In the genomic region with DNA sequence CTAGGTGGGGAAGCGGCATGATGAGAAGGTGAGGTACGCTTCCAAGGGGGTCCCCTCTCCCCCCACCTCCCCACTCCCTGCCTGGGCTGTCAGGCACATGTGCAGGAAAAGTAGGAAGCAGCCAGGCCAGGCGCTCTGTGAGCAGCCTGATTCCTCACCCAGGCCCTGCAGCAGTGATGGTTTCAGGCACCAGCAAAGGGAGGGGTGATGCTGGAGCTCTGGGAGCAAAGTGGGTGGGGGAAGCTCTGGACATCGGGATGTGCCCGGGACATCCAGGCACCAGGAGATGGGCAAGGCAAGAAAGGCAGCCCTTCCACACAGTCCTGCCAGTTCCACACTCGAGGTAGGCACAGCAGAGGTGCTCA, we compare ENCODE assay signal across 23 cellular contexts.
A peak's percentile ranks its signal among the peaks of the same experiment; 100 is the strongest.
DNase-seq lines count a peak whose midpoint lies in the region; ATAC-seq, FAIRE-seq and TF ChIP-seq lines count a peak whose summit lies in the region.
"Had no signal": no experiment of that assay in that cellular context is flagged by ENCODE, and none has a peak within 500 bp of the region (broad histone marks: within the 10 kb centered on the region; RNA-seq: fewer than 3 reads in every experiment).

No MANE protein-coding gene starts in this region.

- CTCF ChIA-PET in A549 (lab: Yijun Ruan, JAX) = no interaction called here

- no peak for TF ChIP-seq RAD21 in A549 (conservative IDR thresholded peaks at IDR 0.05 in 1 of 2, IDR thresholded peaks at IDR 0.05 in 1 of 2)

- no peaks in the 10 kb centered on the region for H3K4me1 ChIP-seq in A549
- peaks cover 35 to 66% (median 59%) of the 10 kb centered on the region in 10 experiments for H3K4me1 ChIP-seq in BLaER1 treated with 17β-estradiol and CSF1 and Interleukin-3, amounts not matched to agents 10 nM and 100 nM
- peaks cover 3% of the 10 kb centered on the region for H3K4me1 ChIP-seq in right cardiac atrium (ENCODE audit: control insufficient read depth, insufficient read depth, low read length)
- peaks cover 5 to 24% of the 10 kb centered on the region in 2 donors for H3K4me1 ChIP-seq in neuronal stem cell (ENCODE audit: control insufficient read depth in 2 of 2, insufficient read depth in 1 of 2, low read depth in 1 of 2, low read length in 2 of 2)
- H3K4me1 ChIP-seq in uterus = peaks cover 0 to 7% of the 10 kb centered on the region in 2 donors
- H3K4me1 ChIP-seq: SJSA1 had no signal

- no peak overlapping the region for H3K4ac ChIP-seq in neuronal stem cell (ENCODE audit: low read length)

- H3K4me2 ChIP-seq in A549 (no peak overlapping the region), neuronal stem cell (ENCODE audit: insufficient read depth, low read length, poor library complexity, severe bottlenecking) (no peak overlapping the region)
- H3K4me2 ChIP-seq in BLaER1 treated with 17β-estradiol and CSF1 and Interleukin-3, amounts not matched to agents 10 nM and 100 nM = peak overlapping the region; percentile 29 to 73 (median 64); a peak in 21 of 22 replicates

- H4K91ac ChIP-seq in neuronal stem cell (ENCODE audit: low read depth, low read length, poor library complexity) = no peak overlapping the region

- H3K9me3 ChIP-seq in A549 = no peaks in the 10 kb centered on the region
- no peaks in the 10 kb centered on the region for H3K9me3 ChIP-seq in BLaER1 treated with 17β-estradiol and CSF1 and Interleukin-3, amounts not matched to agents 10 nM and 100 nM (replicated peaks in 1 of 11)
- H3K9me3 ChIP-seq in right cardiac atrium (ENCODE audit: control insufficient read depth, low read length) = no peaks in the 10 kb centered on the region
- no peaks in the 10 kb centered on the region for H3K9me3 ChIP-seq in neuronal stem cell (replicated peaks in 1 of 2; ENCODE audit: control insufficient read depth in 2 of 2, insufficient read depth in 1 of 2, low read depth in 1 of 2, low read length in 2 of 2)
- no peaks in the 10 kb centered on the region for H3K9me3 ChIP-seq in uterus
- H3K9me3 ChIP-seq: Caco-2, SJSA1 had no signal

- intact Hi-C loops in right cardiac atrium (cut with DNase I) = no loop called here
- intact Hi-C loops in uterus (cut with DNase I; ENCODE audit: low total_unique reads) = no loop called here

- peak; percentile 23 to 45; a peak in 3 of 6 replicates for ATAC-seq in A549
- no peak for ATAC-seq in right cardiac atrium

- no peak overlapping the region for H3K14ac ChIP-seq in neuronal stem cell (ENCODE audit: low read length)

- H3K9ac ChIP-seq in BLaER1 treated with 17β-estradiol and CSF1 and Interleukin-3, amounts not matched to agents 10 nM and 100 nM = no peak overlapping the region; a peak in 1 of 22 replicates
- peak overlapping the region; percentile 6 for H3K9ac ChIP-seq in neuronal stem cell (ENCODE audit: low read depth, low read length, poor library complexity)

- no peak for TF ChIP-seq EP300 in A549 (IDR thresholded peaks at IDR 0.05)

- FAIRE-seq in A549 (lab: Jason Lieb, UNC) = no peak
- FAIRE-seq: GM12891 had no signal

- no peak overlapping the region for H2AFZ ChIP-seq in neuronal stem cell (ENCODE audit: low read length)

- peaks cover 0 to 7% (median 0%) of the 10 kb centered on the region in 11 experiments; a peak in 1 of 22 replicates for H3K27me3 ChIP-seq in BLaER1 treated with 17β-estradiol and CSF1 and Interleukin-3, amounts not matched to agents 10 nM and 100 nM
- no peaks in the 10 kb centered on the region for H3K27me3 ChIP-seq in right cardiac atrium (ENCODE audit: control insufficient read depth, insufficient read depth)
- H3K27me3 ChIP-seq in neuronal stem cell (ENCODE audit: control insufficient read depth in 3 of 3, insufficient read depth in 3 of 3, low read depth in 1 of 3, low read length in 3 of 3) = peaks cover 0 to 29% (median 2%) of the 10 kb centered on the region in 3 experiments
- H3K27me3 ChIP-seq in uterus = no peaks in the 10 kb centered on the region

- peak overlapping the region; percentile 76 for H2AK5ac ChIP-seq in neuronal stem cell (ENCODE audit: low read depth, low read length)

- TF ChIP-seq CTCF in A549 (IDR thresholded peaks at IDR 0.05) = no peak
- no peak for TF ChIP-seq CTCF in uterus (IDR thresholded peaks at IDR 0.05)

- H3K36me3 ChIP-seq in BLaER1 treated with 17β-estradiol and CSF1 and Interleukin-3, amounts not matched to agents 10 nM and 100 nM = no peaks in the 10 kb centered on the region
- H3K36me3 ChIP-seq in neuronal stem cell (replicated peaks in 1 of 2; ENCODE audit: control insufficient read depth in 2 of 2, insufficient read depth in 2 of 2, low read length in 2 of 2) (no peaks in the 10 kb centered on the region), uterus (no peaks in the 10 kb centered on the region)
- H3K36me3 ChIP-seq: SJSA1 had no signal

- H3K79me1 ChIP-seq in neuronal stem cell (ENCODE audit: low read depth, low read length) = no peaks in the 10 kb centered on the region

- H3K23ac ChIP-seq in neuronal stem cell (ENCODE audit: low read depth, low read length, poor library complexity) = no peak overlapping the region

- peak overlapping the region; percentile 43 for H2BK12ac ChIP-seq in neuronal stem cell (ENCODE audit: low read length)

- H4K8ac ChIP-seq in neuronal stem cell (ENCODE audit: low read depth, low read length) = no peak overlapping the region

- H3K27ac ChIP-seq in A549 (peak overlapping the region in 1 of 2 experiments; percentile 48; a peak in 2 of 6 replicates), right cardiac atrium (ENCODE audit: low read length) (no peak overlapping the region), neuronal stem cell (replicated peaks; ENCODE audit: low read length) (no peak overlapping the region), uterus (no peak overlapping the region)
- no peak overlapping the region for H3K27ac ChIP-seq in BLaER1 treated with 17β-estradiol and CSF1 and Interleukin-3, amounts not matched to agents 10 nM and 100 nM
- H3K27ac ChIP-seq: SJSA1 had no signal

- no peak for DNase-seq in A549 (ENCODE audit: low read depth in 1 of 2, low spot score in 1 of 2)
- DNase-seq in right cardiac atrium = peak; percentile 5 to 35 (median 25)
- no peak for DNase-seq in neuronal stem cell (ENCODE audit: low spot score)
- DNase-seq in mucosa of gallbladder (ENCODE audit: low spot score) = no peak
- no peak for DNase-seq in iPS-NIHi7 (ENCODE audit: extremely low spot score)
- no peak for DNase-seq in uterus
- no peak for DNase-seq in HT-29 (ENCODE audit: low spot score)
- DNase-seq: DMS 273 treated with DMSO at 0.1 percent for 48 hours; DND-41; H9; HFFc6; Karpas-422; MV-4-11; NCI-H1105 treated with DMSO at 0.1 percent for 48 hours; NCI-H2029 treated with DMSO at 0.1 percent for 48 hours; NCI-H226; NCI-H510A treated with DMSO at 0.1 percent for 48 hours; NCI-H774; NK-92 treated with Interleukin-12 subunit alpha and Interleukin-12 subunit beta, amount 100 ng/mL, for 24 hours had no signal

- peak overlapping the region; percentile 55 for H3K18ac ChIP-seq in neuronal stem cell (ENCODE audit: low read length)

- 75% methylated on average over 5 of the region's 6 CpGs for WGBS in A549 (ENCODE audit: missing lambda C conversion rate)
- WGBS in right cardiac atrium = 71% methylated on average over 6 of the region's 6 CpGs
- no CpG with 5 or more reads among the region's 6 CpGs for WGBS in neuronal stem cell (ENCODE audit: extremely low coverage in 2 of 2, insufficient read length in 2 of 2, insufficient replicate concordance in 1 of 2), 2 donors

- H2BK15ac ChIP-seq in neuronal stem cell (ENCODE audit: low read length) = no peak overlapping the region

- H3K4me3 ChIP-seq in A549 (no peak overlapping the region), right cardiac atrium (ENCODE audit: low read length) (no peak overlapping the region), neuronal stem cell (ENCODE audit: low read length in 2 of 2) (no peak overlapping the region), uterus (no peak overlapping the region)
- H3K4me3 ChIP-seq in BLaER1 treated with 17β-estradiol and CSF1 and Interleukin-3, amounts not matched to agents 10 nM and 100 nM = no peak overlapping the region
- H3K4me3 ChIP-seq: SJSA1 had no signal

- H4K20me1 ChIP-seq in BLaER1 treated with 17β-estradiol and CSF1 and Interleukin-3, amounts not matched to agents 10 nM and 100 nM = peaks cover 0 to 21% (median 0%) of the 10 kb centered on the region in 11 experiments; a peak in 2 of 22 replicates

- H2BK120ac ChIP-seq in neuronal stem cell (ENCODE audit: low read depth, low read length) = no peak overlapping the region

- H2BK5ac ChIP-seq in neuronal stem cell (ENCODE audit: low read length) = no peak overlapping the region

- POLR2A ChIA-PET in A549 (lab: Yijun Ruan, JAX) = no interaction called here

- TF ChIP-seq POLR2A in A549 (IDR thresholded peaks at IDR 0.05; ENCODE audit: low read length) (no peak), uterus (IDR thresholded peaks at IDR 0.05) (no peak)

TF ChIP-seq in A549, 52 proteins besides CTCF, POLR2A, EP300 and RAD21:
- TF ChIP-seq ZFP36 (IDR thresholded peaks at IDR 0.05; ENCODE audit: borderline replicate concordance, partially characterized antibody) = no peak
- no peak for TF ChIP-seq RFX5 (IDR thresholded peaks at IDR 0.05)
- TF ChIP-seq SMC3 (IDR thresholded peaks at IDR 0.05) = no peak
- TF ChIP-seq HEYL (CRISPR knock-in tag; IDR thresholded peaks at IDR 0.05) = no peak
- no peak for TF ChIP-seq RCOR1 (IDR thresholded peaks at IDR 0.05; ENCODE audit: low read depth, low read length)
- TF ChIP-seq FOXS1 (CRISPR knock-in tag; IDR thresholded peaks at IDR 0.05) = no peak
- TF ChIP-seq POLR2AphosphoS2 (conservative IDR thresholded peaks at IDR 0.05; ENCODE audit: low read length) = no peak

Comparison
In these comparisons a context has a peak if more than half of its experiments do, and no peak if none do; other contexts are left out.
1. ATAC-seq: peak in A549 (2 of 2); none in right cardiac atrium (0 of 2).
2. DNase-seq: peak in right cardiac atrium (3 of 3); none in A549 (0 of 2), neuronal stem cell (single experiment), mucosa of gallbladder (single experiment), iPS-NIHi7 (single experiment), uterus (0 of 2) and HT-29 (single experiment).
3. H3K4me2 ChIP-seq: peak in BLaER1 treated with 17β-estradiol and CSF1 and Interleukin-3, amounts not matched to agents 10 nM and 100 nM (11 of 11); none in A549 (single experiment) and neuronal stem cell (single experiment).